In genomic region chr7:102989161-102989560, GRCh38 we compare ENCODE assay signal across 1 cellular context.
A peak's percentile ranks its signal among the peaks of the same experiment; 100 is the strongest.
TF ChIP-seq lines count a peak whose summit lies in the region.

No MANE protein-coding gene starts in this region.

TF ChIP-seq in K562, 482 proteins besides CTCF, POLR2A, EP300 and RAD21 (continued from another document):
- TF ChIP-seq POLR2G (IDR thresholded peaks at IDR 0.05; ENCODE audit: low read depth, low read length) (0 out of 2 replicates have a peak, but pooled peaks have one; percentile 20), ZNF384 (IDR thresholded peaks at IDR 0.05; ENCODE audit: low read depth, low read length) (no peak), TFE3 (CRISPR knock-in tag; IDR thresholded peaks at IDR 0.05) (no peak), NEUROD1 (IDR thresholded peaks at IDR 0.05; ENCODE audit: borderline replicate concordance, low read depth, low read length, partially characterized antibody) (no peak), ZBTB43 (CRISPR knock-in tag; IDR thresholded peaks at IDR 0.05) (no peak), NFRKB (IDR thresholded peaks at IDR 0.05; ENCODE audit: low read depth) (no peak), NFE2 (IDR thresholded peaks at IDR 0.05; ENCODE audit: low read depth) (no peak), CTCFL (IDR thresholded peaks at IDR 0.05; ENCODE audit: borderline replicate concordance, insufficient read depth, low read depth, low read length, poor library complexity, severe bottlenecking) (no peak), PHF21A (IDR thresholded peaks at IDR 0.05; ENCODE audit: borderline replicate concordance, low read depth) (no peak), TEAD4 (IDR thresholded peaks at IDR 0.05; ENCODE audit: low read length) (peak; percentile 2; the same call in 1 of the 2 replicates), TEAD4 (CRISPR knock-in tag; IDR thresholded peaks at IDR 0.05; ENCODE audit: borderline replicate concordance) (no peak), GTF2B (IDR thresholded peaks at IDR 0.05; ENCODE audit: extremely low read depth, insufficient read length) (no peak), ZNF175 (CRISPR knock-in tag; IDR thresholded peaks at IDR 0.05; ENCODE audit: low read depth) (no peak), FOXP1 (CRISPR knock-in tag; IDR thresholded peaks at IDR 0.05) (no peak), ZNF324 (CRISPR knock-in tag; IDR thresholded peaks at IDR 0.05) (no peak)
